19 cellular contexts compared by ENCODE assay signal in the genomic region with DNA sequence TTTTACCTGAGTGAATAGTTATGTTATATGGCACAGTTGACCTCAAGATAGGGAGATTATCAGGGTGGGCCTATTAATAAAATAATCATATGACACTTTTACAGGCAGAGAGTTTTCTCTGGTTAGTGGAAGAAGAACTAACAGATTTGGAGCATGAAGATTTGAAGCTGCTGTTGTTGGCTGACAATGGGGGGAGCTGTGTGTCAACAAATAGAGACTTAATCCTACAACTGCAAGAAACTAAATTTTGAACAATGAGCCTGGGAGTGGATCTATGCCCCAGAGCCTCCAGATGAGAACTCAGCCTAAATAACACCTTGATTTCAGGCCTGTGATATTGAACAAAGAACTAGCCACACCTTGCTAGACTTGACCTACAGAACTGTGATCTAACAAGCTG. TPM values are rescaled to one million over a fixed set of nuclear protein-coding genes. Genes with fewer than 3 reads are reported as not detected.
DNase-seq lines count a peak whose midpoint lies in the region; ATAC-seq and TF ChIP-seq lines count a peak whose summit lies in the region.
"Had no signal": no experiment of that assay in that cellular context is flagged by ENCODE, and none has a peak within 500 bp of the region (broad histone marks: within the 10 kb centered on the region; RNA-seq: fewer than 3 reads in every experiment).

No MANE protein-coding gene starts in this region.

- no peaks in the 10 kb centered on the region for H3K9me2 ChIP-seq in PC-3 (replicated peaks; ENCODE audit: low read length)

- CTCF ChIA-PET in PC-3 (lab: Charles Lee) = no interaction called here

- no peaks in the 10 kb centered on the region for H3K27me3 ChIP-seq in HAP-1 (ENCODE audit: low read depth)
- no peaks in the 10 kb centered on the region for H3K27me3 ChIP-seq in PC-3 (ENCODE audit: low read length)
- H3K27me3 ChIP-seq in left lung = no peaks in the 10 kb centered on the region
- H3K27me3 ChIP-seq: spleen, upper lobe of left lung had no signal

- H3K9me3 Mint-ChIP-seq in activated T-cell treated with anti-CD3 and anti-CD28 coated beads, Interleukin-2, amount 50 U/mL, for 4 hours = no peaks in the 10 kb centered on the region
- H3K9me3 Mint-ChIP-seq: IgD-negative memory B cell; stimulated activated naive B cell treated with anti-CD40 and anti-IgM and Interleukin-4, amounts not matched to agents 10 μg/mL and 1 μg/mL and 100 μg/mL, for 72 hours had no signal

- no peaks in the 10 kb centered on the region for H3K36me3 ChIP-seq in HAP-1 (replicated peaks)
- no peaks in the 10 kb centered on the region for H3K36me3 ChIP-seq in PC-3 (ENCODE audit: low read depth, low read length)
- H3K36me3 ChIP-seq in left lung = no peaks in the 10 kb centered on the region
- H3K36me3 ChIP-seq: spleen, upper lobe of left lung had no signal

- ATAC-seq in PC-3 (no peak), left ventricle myocardium superior (peak; percentile 57), GM18517 (IDR thresholded peaks at IDR 0.05; ENCODE audit: unreplicated experiment) (no peak), left lung (no peak)
- ATAC-seq in activated T-cell treated with anti-CD3 and anti-CD28 coated beads, Interleukin-2, amount 50 U/mL, for 4 hours = no peak
- ATAC-seq: stimulated activated naive B cell treated with anti-CD40 and anti-IgM and Interleukin-4, amounts not matched to agents 10 μg/mL and 1 μg/mL and 100 μg/mL, for 72 hours had no signal

- H3K79me2 ChIP-seq in PC-3 (ENCODE audit: low read length) = no peaks in the 10 kb centered on the region

- in situ Hi-C loops in HAP-1 (cut with MboI; ENCODE audit: low sequenced_read_pairs) = loop anchor here (10.0 kb wide), 1 partner anchor 175 kb away; no protein-coding TSS in a partner anchor

- no peaks in the 10 kb centered on the region for H3K4me1 Mint-ChIP-seq in activated T-cell treated with anti-CD3 and anti-CD28 coated beads, Interleukin-2, amount 50 U/mL, for 4 hours (ENCODE audit: low read depth)

- no peak overlapping the region for H3K4me2 ChIP-seq in PC-3 (ENCODE audit: low read length)

- peaks cover 2% of the 10 kb centered on the region for H3K27me3 Mint-ChIP-seq in activated T-cell treated with anti-CD3 and anti-CD28 coated beads, Interleukin-2, amount 50 U/mL, for 4 hours (ENCODE audit: low read depth)
- H3K27me3 Mint-ChIP-seq: IgD-negative memory B cell; stimulated activated naive B cell treated with anti-CD40 and anti-IgM and Interleukin-4, amounts not matched to agents 10 μg/mL and 1 μg/mL and 100 μg/mL, for 72 hours had no signal

- H3K4me3 Mint-ChIP-seq in activated T-cell treated with anti-CD3 and anti-CD28 coated beads, Interleukin-2, amount 50 U/mL, for 4 hours = no peak overlapping the region
- H3K4me3 Mint-ChIP-seq: HFFc6; IgD-negative memory B cell; stimulated activated naive B cell treated with anti-CD40 and anti-IgM and Interleukin-4, amounts not matched to agents 10 μg/mL and 1 μg/mL and 100 μg/mL, for 72 hours had no signal

- no TSS peak for BruUV-seq in PC-3 (replicated peaks; lab: Mats Ljungman, UMichigan)

- H3K4me1 ChIP-seq in HAP-1 = peaks cover 8% of the 10 kb centered on the region
- H3K4me1 ChIP-seq in PC-3 (ENCODE audit: insufficient read depth, low read length) = peaks cover 7% of the 10 kb centered on the region
- H3K4me1 ChIP-seq in left lung = no peaks in the 10 kb centered on the region
- H3K4me1 ChIP-seq: spleen, upper lobe of left lung had no signal

- POLR2A ChIA-PET in PC-3 (lab: Charles Lee; ENCODE audit: unreplicated experiment) = no interaction called here

- DNase-seq in NCI-H1092 treated with DMSO at 0.1 percent for 48 hours (lab: John Stamatoyannopoulos, UW) (peak; percentile 35), NCI-H1092 (lab: John Stamatoyannopoulos, UW) (no peak), HAP-1 (ENCODE audit: low spot score in 2 of 2) (peak; percentile 16 to 52), PC-3 (peak; percentile 22), left ventricle myocardium superior (no peak), left lung (no peak)
- no peak for DNase-seq in activated T-cell treated with anti-CD3 and anti-CD28 coated beads, Interleukin-2, amount 50 U/mL, for 4 hours
- DNase-seq: activated naive CD4-positive, alpha-beta T cell; HFFc6; NCI-H1417; RPMI8226; spleen; stimulated activated naive B cell treated with anti-CD40 and anti-IgM and Interleukin-4, amounts not matched to agents 10 μg/mL and 1 μg/mL and 100 μg/mL, for 72 hours; upper lobe of left lung had no signal

- no peak overlapping the region for H2AFZ ChIP-seq in PC-3 (ENCODE audit: low read length)

- no peak overlapping the region for H3K4me3 ChIP-seq in HAP-1
- H3K4me3 ChIP-seq in PC-3 (ENCODE audit: low read length) = no peak overlapping the region
- no peak overlapping the region for H3K4me3 ChIP-seq in left lung
- H3K4me3 ChIP-seq: spleen, upper lobe of left lung had no signal

- TF ChIP-seq CTCF in PC-3 (conservative IDR thresholded peaks at IDR 0.05; ENCODE audit: low read depth, low read length) (peak; percentile 33; the same call in 1 of the 2 replicates), left lung (IDR thresholded peaks at IDR 0.05) (no peak)

- no peaks in the 10 kb centered on the region for H4K20me1 ChIP-seq in PC-3 (ENCODE audit: low read length)

- H3K9me3 ChIP-seq in HAP-1 (no peaks in the 10 kb centered on the region), PC-3 (ENCODE audit: low read length) (no peaks in the 10 kb centered on the region), left lung (no peaks in the 10 kb centered on the region)
- H3K9me3 ChIP-seq: spleen, upper lobe of left lung had no signal

- H3K27ac ChIP-seq in PC-3 (ENCODE audit: low read length) (no peak overlapping the region), left lung (no peak overlapping the region)
- H3K27ac ChIP-seq: spleen, upper lobe of left lung had no signal

- intact Hi-C loops in PC-3 (cut with micrococcal nuclease) (no loop called here), left ventricle myocardium superior (cut with micrococcal nuclease) (loop anchor here (5.0 kb wide), 1 partner anchor 172 kb away; no protein-coding TSS in a partner anchor), left lung (cut with DNase I) (no loop called here)

- H3F3A ChIP-seq in PC-3 (ENCODE audit: low read length, unreplicated experiment) = no peaks in the 10 kb centered on the region

- no peaks in the 10 kb centered on the region for H3K36me3 Mint-ChIP-seq in activated T-cell treated with anti-CD3 and anti-CD28 coated beads, Interleukin-2, amount 50 U/mL, for 4 hours (ENCODE audit: insufficient read depth)
- H3K36me3 Mint-ChIP-seq: stimulated activated naive B cell treated with anti-CD40 and anti-IgM and Interleukin-4, amounts not matched to agents 10 μg/mL and 1 μg/mL and 100 μg/mL, for 72 hours had no signal

- no peak overlapping the region for H3K9ac ChIP-seq in PC-3 (ENCODE audit: low read length)

RNA-seq across cellular contexts. Expression of a gene that starts 7.2 kb away (rescaled TPM):
- total RNA-seq in PC-3 (2014; rRNA removed) = 6.0 and 10.1 TPM in 2 replicates
- total RNA-seq in left ventricle myocardium superior = 13.3 TPM
- 1 to 10 TPM; 5.2 to 9.0 TPM for total RNA-seq in left lung
- total RNA-seq in activated T-cell treated with anti-CD3 and anti-CD28 coated beads, Interleukin-2, amount 50 U/mL, for 4 hours = under 1 TPM in 2 of 3 donors, not detected in 1; 0.10 to 0.16 TPM
- total RNA-seq: A172; HFFc6; myocyte; T-helper 1 cell treated with Interleukin-12 subunit alpha and Interleukin-12 subunit beta and Interleukin-4 antibody, amounts not matched to agents 30 ng/mL and 1 ng/mL, for 36 hours had no signal

Comparison
In these comparisons a context has a peak if more than half of its experiments do, and no peak if none do; other contexts are left out.
1. DNase-seq: peak in NCI-H1092 treated with DMSO at 0.1 percent for 48 hours (single experiment), HAP-1 (2 of 2) and PC-3 (single experiment); none in NCI-H1092 (single experiment), left ventricle myocardium superior (single experiment), left lung (0 of 2) and activated T-cell treated with anti-CD3 and anti-CD28 coated beads, Interleukin-2, amount 50 U/mL, for 4 hours (single experiment).